ENCODE assay signal across 9 cellular contexts in genomic region chr14:104932676-104933631, GRCh38. TPM values are rescaled to one million over a fixed set of nuclear protein-coding genes. Genes with fewer than 3 reads are reported as not detected.
A peak's percentile ranks its signal among the peaks of the same experiment; 100 is the strongest.
DNase-seq lines count a peak whose midpoint lies in the region; ATAC-seq, FAIRE-seq and TF ChIP-seq lines count a peak whose summit lies in the region.
"Had no signal": no experiment of that assay in that cellular context is flagged by ENCODE, and none has a peak within 500 bp of the region (broad histone marks: within the 10 kb centered on the region; RNA-seq: fewer than 3 reads in every experiment).

No MANE protein-coding gene starts in this region.

- 9% methylated on average over 100 of the region's 100 CpGs for WGBS in liver

- peak overlapping the region in 1 of 3 donors; percentile 66 for H3K4me3 ChIP-seq in liver (ENCODE audit: low read depth in 1 of 3, low read length in 3 of 3)

- H3K36me3 Mint-ChIP-seq in activated CD4-positive, alpha-beta T cell treated with anti-CD3 and anti-CD28 coated beads, Interleukin-2, amount 10 ng/mL, durations not matched to agents 7 days and 5 days (ENCODE audit: low read depth): no peaks in the 10 kb centered on the region
- H3K36me3 Mint-ChIP-seq in dendritic cell treated with granulocyte-macrophage colony-stimulating factor and Interleukin-4, amounts not matched to agents 40 ng/mL and 50 ng/mL, for 4 days (ENCODE audit: low read depth): no peaks in the 10 kb centered on the region

- TF ChIP-seq CTCF in D721Med (IDR thresholded peaks at IDR 0.05; ENCODE audit: insufficient read depth, missing control alignments): peak; percentile 59
- peak; percentile 74 for TF ChIP-seq CTCF in liver (IDR thresholded peaks at IDR 0.05; ENCODE audit: low read depth, low read length, missing input control)

- H3K27ac ChIP-seq in liver (ENCODE audit: low read depth in 1 of 2, low read length in 2 of 2): no peak overlapping the region
- H3K27ac ChIP-seq: epithelial cell of prostate had no signal

- intact Hi-C loops in dendritic cell treated with granulocyte-macrophage colony-stimulating factor and Interleukin-4, amounts not matched to agents 40 ng/mL and 50 ng/mL, for 4 days (cut with micrococcal nuclease): no loop called here

- H3K4me1 ChIP-seq in liver (ENCODE audit: control insufficient read depth in 4 of 4, insufficient read depth in 4 of 4, low read length in 3 of 4): peaks cover 0 to 6% (median 3%) of the 10 kb centered on the region in 4 donors

- H3K9ac ChIP-seq in liver (ENCODE audit: low read depth in 1 of 2, low read length in 2 of 2): no peak overlapping the region

- H3K27me3 ChIP-seq in liver (ENCODE audit: control insufficient read depth in 4 of 4, insufficient read depth in 4 of 4, low read length in 3 of 4): peaks cover 0 to 3% (median 0%) of the 10 kb centered on the region in 4 donors

- no peaks in the 10 kb centered on the region for H3K9me3 Mint-ChIP-seq in activated CD4-positive, alpha-beta T cell treated with anti-CD3 and anti-CD28 coated beads, Interleukin-2, amount 10 ng/mL, durations not matched to agents 7 days and 5 days
- H3K9me3 Mint-ChIP-seq in dendritic cell treated with granulocyte-macrophage colony-stimulating factor and Interleukin-4, amounts not matched to agents 40 ng/mL and 50 ng/mL, for 4 days: no peaks in the 10 kb centered on the region

- H3K36me3 ChIP-seq in liver (ENCODE audit: control insufficient read depth in 4 of 4, insufficient read depth in 3 of 4, low read depth in 1 of 4, low read length in 3 of 4): no peaks in the 10 kb centered on the region

- H3K4me1 Mint-ChIP-seq in activated CD4-positive, alpha-beta T cell treated with anti-CD3 and anti-CD28 coated beads, Interleukin-2, amount 10 ng/mL, durations not matched to agents 7 days and 5 days: peaks cover 3% of the 10 kb centered on the region
- peaks cover 16% of the 10 kb centered on the region for H3K4me1 Mint-ChIP-seq in dendritic cell treated with granulocyte-macrophage colony-stimulating factor and Interleukin-4, amounts not matched to agents 40 ng/mL and 50 ng/mL, for 4 days (ENCODE audit: low read depth)

- DNase-seq in D721Med (ENCODE audit: insufficient read length, low spot score) (peak; percentile 96), NCI-H446 treated with DMSO at 0.1 percent for 48 hours (lab: John Stamatoyannopoulos, UW) (peak; percentile 60)
- peak; percentile 81 for DNase-seq in activated CD4-positive, alpha-beta T cell treated with anti-CD3 and anti-CD28 coated beads, Interleukin-2, amount 10 ng/mL, durations not matched to agents 7 days and 5 days
- peak; percentile 93 for DNase-seq in stimulated activated CD4-positive, alpha-beta T cell treated with anti-CD3 and anti-CD28 coated beads, Interleukin-4, amount 100 ng/mL, for 1 hour

- POLR2A ChIA-PET in activated CD4-positive, alpha-beta T cell treated with anti-CD3 and anti-CD28 coated beads, Interleukin-2, amount 10 ng/mL, durations not matched to agents 7 days and 5 days (lab: Charles Lee): no interaction called here

- ATAC-seq in HG02678 (IDR thresholded peaks at IDR 0.05; ENCODE audit: unreplicated experiment) (peak; percentile 51), GM21619 (IDR thresholded peaks at IDR 0.05; ENCODE audit: unreplicated experiment) (no peak)

- no peak for FAIRE-seq in D721Med (lab: Jason Lieb, UNC)

- H3K4me3 Mint-ChIP-seq in activated CD4-positive, alpha-beta T cell treated with anti-CD3 and anti-CD28 coated beads, Interleukin-2, amount 10 ng/mL, durations not matched to agents 7 days and 5 days: no peak overlapping the region
- H3K4me3 Mint-ChIP-seq in dendritic cell treated with granulocyte-macrophage colony-stimulating factor and Interleukin-4, amounts not matched to agents 40 ng/mL and 50 ng/mL, for 4 days: peak overlapping the region; percentile 76

- TF ChIP-seq RAD21 in liver (IDR thresholded peaks at IDR 0.05): peak in 1 of 2 donors; percentile 66

- H3K27ac Mint-ChIP-seq in activated CD4-positive, alpha-beta T cell treated with anti-CD3 and anti-CD28 coated beads, Interleukin-2, amount 10 ng/mL, durations not matched to agents 7 days and 5 days: no peak overlapping the region
- H3K27ac Mint-ChIP-seq in dendritic cell treated with granulocyte-macrophage colony-stimulating factor and Interleukin-4, amounts not matched to agents 40 ng/mL and 50 ng/mL, for 4 days: peak overlapping the region; percentile 73

- no peaks in the 10 kb centered on the region for H3K9me3 ChIP-seq in liver (ENCODE audit: control insufficient read depth in 4 of 4, low read length in 3 of 4)

- CTCF ChIA-PET in activated CD4-positive, alpha-beta T cell treated with anti-CD3 and anti-CD28 coated beads, Interleukin-2, amount 10 ng/mL, durations not matched to agents 7 days and 5 days (lab: Charles Lee): interaction anchor here (0.6 to 3.4 kb wide), 4 partner anchors 8 to 132 kb away, joined by 3 to 9 read pairs (median 3); partner anchors contain the start of genes GPR132 and PLD4

- peaks cover 26% of the 10 kb centered on the region for H3K27me3 Mint-ChIP-seq in activated CD4-positive, alpha-beta T cell treated with anti-CD3 and anti-CD28 coated beads, Interleukin-2, amount 10 ng/mL, durations not matched to agents 7 days and 5 days
- H3K27me3 Mint-ChIP-seq in dendritic cell treated with granulocyte-macrophage colony-stimulating factor and Interleukin-4, amounts not matched to agents 40 ng/mL and 50 ng/mL, for 4 days: peaks cover 62% of the 10 kb centered on the region

TF ChIP-seq in liver, 16 proteins besides CTCF, POLR2A, EP300 and RAD21:
- no peak for TF ChIP-seq EGR1 (IDR thresholded peaks at IDR 0.05; ENCODE audit: low read depth in 2 of 2)
- no peak for TF ChIP-seq RXRA (IDR thresholded peaks at IDR 0.05)
- TF ChIP-seq NR2F2 (IDR thresholded peaks at IDR 0.05): no peak
- no peak for TF ChIP-seq REST (IDR thresholded peaks at IDR 0.05)
- no peak for TF ChIP-seq SP1 (IDR thresholded peaks at IDR 0.05)
- no peak for TF ChIP-seq HNF4G (IDR thresholded peaks at IDR 0.05)

RNA-seq across cellular contexts. Expression of gene PLD4, which starts 8.3 kb away (rescaled TPM):
- not detected for total RNA-seq in activated CD4-positive, alpha-beta T cell treated with anti-CD3 and anti-CD28 coated beads, Interleukin-2, amount 10 ng/mL, durations not matched to agents 7 days and 5 days
- 10 to 100 TPM in 1 of 2 donors, under 1 TPM in 1; under 0.01 to 14.5 TPM for total RNA-seq in liver
- polyA plus RNA-seq in liver: under 1 TPM; 0.31 to 0.39 TPM

RNA-seq across cellular contexts. Expression of gene AHNAK2, which starts 45.2 kb away (rescaled TPM):
- total RNA-seq in activated CD4-positive, alpha-beta T cell treated with anti-CD3 and anti-CD28 coated beads, Interleukin-2, amount 10 ng/mL, durations not matched to agents 7 days and 5 days: not detected
- 1 to 10 TPM in 1 of 2 donors, under 1 TPM in 1; 0.05 to 2.6 TPM for total RNA-seq in liver
- polyA plus RNA-seq in liver: 1 to 10 TPM in 1 of 2 donors, under 1 TPM in 1; 0.40 to 1.9 TPM

RNA-seq across cellular contexts. Expression of gene CLBA1, which starts 52.6 kb away (rescaled TPM):
- total RNA-seq in activated CD4-positive, alpha-beta T cell treated with anti-CD3 and anti-CD28 coated beads, Interleukin-2, amount 10 ng/mL, durations not matched to agents 7 days and 5 days: under 1 TPM; 0.60 to 0.77 TPM
- 1 to 10 TPM in 1 of 2 donors, under 1 TPM in 1; 0.98 to 3.5 TPM for total RNA-seq in liver
- 1 to 10 TPM; 1.0 to 3.9 TPM for polyA plus RNA-seq in liver
